ENCODE assay signal across 18 cellular contexts in genomic region chr5:124477002-124477546, GRCh38.
DNase-seq lines count a peak whose midpoint lies in the region; TF ChIP-seq lines count a peak whose summit lies in the region.
"Had no signal": no experiment of that assay in that cellular context is flagged by ENCODE, and none has a peak within 500 bp of the region (broad histone marks: within the 10 kb centered on the region; RNA-seq: fewer than 3 reads in every experiment).

No MANE protein-coding gene starts in this region.

- H3K27me3 Mint-ChIP-seq in nephron progenitor cell (ENCODE audit: low read depth, poor library complexity): no peaks in the 10 kb centered on the region

- H3K27ac ChIP-seq in HUES64 (ENCODE audit: low read depth, low read length) (peak overlapping the region; percentile 50), dorsolateral prefrontal cortex (peak overlapping the region in 46 of 59 donors; percentile 1 to 81 (median 53))
- H3K27ac ChIP-seq: GM23248, PC-9, SJCRH30 had no signal

- DNase-seq in dorsolateral prefrontal cortex: no peak
- DNase-seq in nephron progenitor cell: peak; percentile 33
- DNase-seq in cardiac septum (ENCODE audit: low spot score): no peak
- no peak for DNase-seq in NCI-H2196 treated with DMSO at 0.1 percent for 48 hours (lab: John Stamatoyannopoulos, UW; ENCODE audit: unreplicated experiment)
- DNase-seq in NCI-H748 (lab: John Stamatoyannopoulos, UW; ENCODE audit: unreplicated experiment): no peak
- DNase-seq in NCI-H526 treated with DMSO at 0.1 percent for 48 hours (lab: John Stamatoyannopoulos, UW): no peak
- DNase-seq: DMS53, GM23248, HFFc6, Kasumi-1, NCI-H1105, NCI-H187, NCI-H446, NCI-H774, PC-9, SJCRH30 had no signal

- H3K4me3 ChIP-seq in HUES64 (ENCODE audit: low read length) (no peak overlapping the region), dorsolateral prefrontal cortex (no peak overlapping the region)
- H3K4me3 ChIP-seq: GM23248, PC-9, SJCRH30 had no signal

- peaks cover 23% of the 10 kb centered on the region for H3K4me1 ChIP-seq in HUES64 (ENCODE audit: insufficient read depth, low read length)

- TF ChIP-seq CTCF in dorsolateral prefrontal cortex (IDR thresholded peaks at IDR 0.05 in 54 of 56, conservative IDR thresholded peaks at IDR 0.05 in 2 of 56; ENCODE audit: low read depth in 1 of 56, partially characterized antibody in 56 of 56): no peak
- no peak for TF ChIP-seq CTCF in nephron progenitor cell (IDR thresholded peaks at IDR 0.05)

- peak overlapping the region; percentile 84 for H3K27ac Mint-ChIP-seq in nephron progenitor cell
- H3K27ac Mint-ChIP-seq: HFFc6, IgD-negative memory B cell had no signal

- no peak overlapping the region for H3K9ac ChIP-seq in HUES64 (ENCODE audit: low read depth, low read length)
- H3K9ac ChIP-seq: GM23248 had no signal

- H3K36me3 ChIP-seq in HUES64 (ENCODE audit: insufficient read depth, low read length): no peaks in the 10 kb centered on the region
- H3K36me3 ChIP-seq: SJCRH30 had no signal

- peaks cover under 1% of the 10 kb centered on the region for H3K36me3 Mint-ChIP-seq in nephron progenitor cell (ENCODE audit: low read depth)

- intact Hi-C loops in dorsolateral prefrontal cortex (cut with DNase I) (no loop called here), cardiac septum (cut with DNase I) (no loop called here)

- H3K9me3 Mint-ChIP-seq in nephron progenitor cell: peaks cover 1% of the 10 kb centered on the region
- H3K9me3 Mint-ChIP-seq: HFFc6, IgD-negative memory B cell had no signal

- no peaks in the 10 kb centered on the region for H3K9me3 ChIP-seq in HUES64 (ENCODE audit: insufficient read depth, low read depth, low read length)
- H3K9me3 ChIP-seq: SJCRH30 had no signal

- H3K4me1 Mint-ChIP-seq in nephron progenitor cell: peaks cover 40% of the 10 kb centered on the region

- no peak overlapping the region for H3K4me3 Mint-ChIP-seq in nephron progenitor cell
- H3K4me3 Mint-ChIP-seq: HFFc6, IgD-negative memory B cell had no signal

- WGBS in HUES64: 62% methylated on average over 3 of the region's 3 CpGs

- no peaks in the 10 kb centered on the region for H3K27me3 ChIP-seq in HUES64 (ENCODE audit: insufficient read depth, low read length)
- no peaks in the 10 kb centered on the region for H3K27me3 ChIP-seq in dorsolateral prefrontal cortex
- H3K27me3 ChIP-seq: SJCRH30 had no signal
